ENCODE assay signal across 8 cellular contexts in the genomic region with DNA sequence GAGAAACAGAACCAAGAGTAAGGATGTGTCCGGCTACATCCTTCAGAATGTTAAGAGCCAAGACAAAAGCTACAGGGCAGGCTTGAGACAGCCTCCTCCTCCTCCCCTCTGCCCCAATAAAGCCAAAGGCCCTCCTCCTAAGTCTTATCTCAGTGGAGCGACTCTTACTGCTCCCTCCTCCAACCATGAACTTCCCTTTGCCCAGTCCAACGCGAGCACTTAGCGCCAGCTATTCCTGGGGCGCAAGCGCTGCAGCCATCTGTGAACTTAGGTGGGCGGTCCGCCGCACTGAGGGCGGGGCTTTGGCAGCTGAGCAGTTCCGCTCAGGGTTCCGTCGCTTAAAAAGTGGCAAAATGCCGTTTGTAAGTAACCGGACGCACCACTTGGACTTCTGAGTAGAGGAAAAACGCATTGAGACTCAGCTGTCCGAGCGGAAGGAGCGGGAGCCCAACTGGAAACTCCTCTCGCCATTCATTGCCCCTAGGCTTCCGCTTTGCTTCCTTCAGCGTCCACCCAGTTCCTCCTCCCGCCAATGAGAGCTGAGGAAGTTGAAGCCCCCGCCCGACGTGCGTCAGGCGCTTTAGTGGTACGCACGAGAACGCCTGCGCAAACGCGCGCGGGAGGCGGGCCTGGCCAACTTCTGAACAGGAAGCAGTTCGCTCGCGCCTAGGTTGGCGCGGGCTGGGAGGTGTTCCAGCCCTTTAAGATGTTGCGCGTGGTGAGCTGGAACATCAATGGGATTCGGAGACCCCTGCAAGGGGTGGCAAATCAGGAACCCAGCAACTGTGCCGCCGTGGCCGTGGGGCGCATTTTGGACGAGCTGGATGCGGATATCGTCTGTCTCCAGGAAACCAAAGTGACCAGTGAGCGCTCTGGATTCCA. TPM values are rescaled to one million over a fixed set of nuclear protein-coding genes. Genes with fewer than 3 reads are reported as not detected.
DNase-seq lines count a peak whose midpoint lies in the region; ATAC-seq and TF ChIP-seq lines count a peak whose summit lies in the region.

A gene with protein sequence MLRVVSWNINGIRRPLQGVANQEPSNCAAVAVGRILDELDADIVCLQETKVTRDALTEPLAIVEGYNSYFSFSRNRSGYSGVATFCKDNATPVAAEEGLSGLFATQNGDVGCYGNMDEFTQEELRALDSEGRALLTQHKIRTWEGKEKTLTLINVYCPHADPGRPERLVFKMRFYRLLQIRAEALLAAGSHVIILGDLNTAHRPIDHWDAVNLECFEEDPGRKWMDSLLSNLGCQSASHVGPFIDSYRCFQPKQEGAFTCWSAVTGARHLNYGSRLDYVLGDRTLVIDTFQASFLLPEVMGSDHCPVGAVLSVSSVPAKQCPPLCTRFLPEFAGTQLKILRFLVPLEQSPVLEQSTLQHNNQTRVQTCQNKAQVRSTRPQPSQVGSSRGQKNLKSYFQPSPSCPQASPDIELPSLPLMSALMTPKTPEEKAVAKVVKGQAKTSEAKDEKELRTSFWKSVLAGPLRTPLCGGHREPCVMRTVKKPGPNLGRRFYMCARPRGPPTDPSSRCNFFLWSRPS (plus strand): TSS at position 647 of the 882 bp plus-strand sequence. CDS start 60 bp downstream, at position 707.

- H3K9ac ChIP-seq in mucosa of stomach (ENCODE audit: low read length) = peak within 1 kb of the TSS; percentile 86

- POLR2A ChIA-PET in Panc1 (lab: Charles Lee) = interaction anchor here (0.7 kb wide), 1 partner anchor 9 kb away, joined by 3 read pairs; no protein-coding TSS in a partner anchor

- H3K27ac ChIP-seq in Panc1 (ENCODE audit: low read length) = peak within 1 kb of the TSS; percentile 88
- peak within 1 kb of the TSS; percentile 93 to 96 for H3K27ac ChIP-seq in esophagus (ENCODE audit: low read depth in 2 of 2, low read length in 1 of 2)

- ATAC-seq in GM21723 (IDR thresholded peaks at IDR 0.05; ENCODE audit: unreplicated experiment) (peak; percentile 94), Panc1 (peak; percentile 99)
- ATAC-seq in activated T-cell treated with anti-CD3 and anti-CD28 coated beads, Interleukin-2, amount 50 U/mL, for 4 hours = peak; percentile 94 to 96

- peaks cover 5% of the 10 kb centered on the region; the same call in 1 of the 2 replicates for H3K4me1 ChIP-seq in Panc1 (ENCODE audit: control insufficient read depth, insufficient read depth, low read length)
- no peaks in the 10 kb centered on the region for H3K4me1 ChIP-seq in esophagus (ENCODE audit: control insufficient read depth in 2 of 2, insufficient read depth in 2 of 2, low read length in 1 of 2)
- peaks cover 6% of the 10 kb centered on the region for H3K4me1 ChIP-seq in mucosa of stomach (ENCODE audit: control insufficient read depth, insufficient read depth, low read length)

- peak within 1 kb of the TSS; percentile 95 for H3K4me3 Mint-ChIP-seq in activated T-cell treated with anti-CD3 and anti-CD28 coated beads, Interleukin-2, amount 50 U/mL, for 4 hours

- H3K36me3 ChIP-seq in Panc1 (ENCODE audit: control insufficient read depth, insufficient read depth, low read length) (no peaks in the 10 kb centered on the region; the same call in none of the 2 replicates), esophagus (ENCODE audit: control insufficient read depth in 2 of 2, insufficient read depth in 2 of 2, low read length in 1 of 2) (peaks cover 0 to 5% of the 10 kb centered on the region in 2 donors), mucosa of stomach (ENCODE audit: control insufficient read depth, insufficient read depth, low read length) (no peaks in the 10 kb centered on the region)

- TF ChIP-seq CTCF in Panc1 (IDR thresholded peaks at IDR 0.05) = no peak

- H3K9me3 ChIP-seq in Panc1 (ENCODE audit: control insufficient read depth, insufficient read depth, low read depth, low read length) (no peaks in the 10 kb centered on the region), esophagus (ENCODE audit: control insufficient read depth in 2 of 2, insufficient read depth in 1 of 2, low read depth in 1 of 2, low read length in 1 of 2) (no peaks in the 10 kb centered on the region), mucosa of stomach (ENCODE audit: control insufficient read depth, low read length) (no peaks in the 10 kb centered on the region)

- H3K36me3 Mint-ChIP-seq in activated T-cell treated with anti-CD3 and anti-CD28 coated beads, Interleukin-2, amount 50 U/mL, for 4 hours (ENCODE audit: insufficient read depth) = peaks cover 18% of the 10 kb centered on the region

- BruUV-seq in Panc1 (replicated peaks; lab: Mats Ljungman, UMichigan) = TSS peak; percentile 92

- H3K4me3 ChIP-seq in Panc1 (ENCODE audit: low read depth in 2 of 2, low read length in 2 of 2) = peak within 1 kb of the TSS; percentile 68 to 94
- peak within 1 kb of the TSS; percentile 61 to 83 for H3K4me3 ChIP-seq in esophagus (ENCODE audit: low read depth in 1 of 2, low read length in 2 of 2)
- peak within 1 kb of the TSS; percentile 60 for H3K4me3 ChIP-seq in mucosa of stomach (ENCODE audit: low read length)

- CTCF ChIA-PET in Panc1 (lab: Charles Lee) = interaction anchor here (0.6 to 1.6 kb wide), 3 partner anchors 10 to 189 kb away, joined by 3 to 5 read pairs (median 3); no protein-coding TSS in a partner anchor

- in situ Hi-C loops in Panc1 (cut with HindIII; ENCODE audit: low pct_unique_long_range_greater_than_20kb, low sequenced_read_pairs) = no loop called here

- WGBS in esophagus, 2 donors = 0 to 31% methylated on average over 55 of the region's 55 CpGs

- DNase-seq in DMS53 (lab: John Stamatoyannopoulos, UW) (peak; percentile 97), KG1 (lab: John Stamatoyannopoulos, UW) (peak; percentile 57), Panc1 (ENCODE audit: low read depth, low spot score) (peak; percentile 64)
- DNase-seq in activated T-cell treated with anti-CD3 and anti-CD28 coated beads, Interleukin-2, amount 50 U/mL, for 4 hours = peak; percentile 81
- peak; percentile 64 to 71 for DNase-seq in stimulated activated CD8-positive, alpha-beta memory T cell treated with anti-CD3 and anti-CD28 coated beads, Interleukin-7, amount 100 ng/mL, for 1 hour (ENCODE audit: low read depth in 2 of 2)

- no peaks in the 10 kb centered on the region for H3K27me3 Mint-ChIP-seq in activated T-cell treated with anti-CD3 and anti-CD28 coated beads, Interleukin-2, amount 50 U/mL, for 4 hours (ENCODE audit: low read depth)

- H3K9me3 Mint-ChIP-seq in activated T-cell treated with anti-CD3 and anti-CD28 coated beads, Interleukin-2, amount 50 U/mL, for 4 hours = no peaks in the 10 kb centered on the region

- H3K27me3 ChIP-seq in Panc1 (ENCODE audit: control insufficient read depth, insufficient read depth, low read length) = no peaks in the 10 kb centered on the region
- H3K27me3 ChIP-seq in esophagus (ENCODE audit: control insufficient read depth in 1 of 2, insufficient read depth in 2 of 2, low read length in 2 of 2) = no peaks in the 10 kb centered on the region
- H3K27me3 ChIP-seq in mucosa of stomach (ENCODE audit: control insufficient read depth, insufficient read depth, low read length) = no peaks in the 10 kb centered on the region

- H3K4me1 Mint-ChIP-seq in activated T-cell treated with anti-CD3 and anti-CD28 coated beads, Interleukin-2, amount 50 U/mL, for 4 hours (ENCODE audit: low read depth) = peaks cover 14% of the 10 kb centered on the region

- intact Hi-C loops in Panc1 (cut with micrococcal nuclease; ENCODE audit: unreplicated experiment) = no loop called here

RNA-seq across cellular contexts. Expression of the gene that starts here (rescaled TPM):
- 32.3 TPM for total RNA-seq in Panc1 (2021; ENCODE audit: unreplicated experiment)
- 29.9 TPM for polyA plus RNA-seq in Panc1 (2012; ENCODE audit: insufficient read length)
- total RNA-seq in activated T-cell treated with anti-CD3 and anti-CD28 coated beads, Interleukin-2, amount 50 U/mL, for 4 hours = 10 to 100 TPM; 35.1 to 40.5 (median 36.4) TPM
- polyA plus RNA-seq in esophagus = 10 to 100 TPM in 1 of 2 donors, 1 to 10 TPM in 1; 6.6 to 14.3 TPM

Comparison
In these comparisons a context has a peak if more than half of its experiments do, and no peak if none do; other contexts are left out.
1. Peak in every context shown above with its lines: DNase-seq, ATAC-seq, H3K4me3 ChIP-seq and H3K27ac ChIP-seq.